Comparison of ENCODE assay signal across 30 cellular contexts in the genomic region with DNA sequence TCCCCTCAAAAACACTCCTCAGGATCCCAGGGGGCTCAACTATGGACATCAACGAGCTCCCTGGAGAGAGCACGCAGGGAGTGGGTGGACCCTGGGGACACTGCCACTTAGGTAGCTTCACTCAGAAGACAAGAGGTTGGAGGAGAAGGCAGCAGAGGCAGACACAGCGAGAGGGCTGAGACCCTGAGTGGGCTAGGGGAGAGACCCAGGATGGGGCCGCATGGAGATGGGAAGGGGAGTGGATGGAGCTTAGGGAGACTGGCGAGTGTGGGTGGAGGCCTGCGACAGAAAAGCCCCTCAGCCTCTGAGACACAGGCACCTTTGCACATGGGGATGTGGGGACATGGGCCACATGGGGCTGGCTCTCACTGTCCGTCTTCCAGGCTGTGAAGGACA.
"Had no signal": no experiment of that assay in that cellular context is flagged by ENCODE, and none has a peak within 500 bp of the region (broad histone marks: within the 10 kb centered on the region; RNA-seq: fewer than 3 reads in every experiment).

No MANE protein-coding gene starts in this region.

- H3K27me3 Mint-ChIP-seq: central memory CD8-positive, alpha-beta T cell; stimulated activated naive B cell treated with anti-CD40 and anti-IgM and Interleukin-4, amounts not matched to agents 10 μg/mL and 1 μg/mL and 100 μg/mL, for 72 hours; T-helper 17 cell had no signal

- H3K9ac ChIP-seq: parathyroid adenoma had no signal

- H3K4me1 ChIP-seq: esophagus squamous epithelium, heart right ventricle, left lung, lower lobe of right lung, parathyroid adenoma, psoas muscle had no signal

- H3K27ac Mint-ChIP-seq: activated T-helper 1 cell treated with anti-CD3 and anti-CD28 coated beads, Interleukin-12 subunit alpha, Interleukin-12 subunit beta, Interleukin-2, Interleukin-4 antibody, amounts not matched to agents 30 ng/mL and 10 ng/mL and 1 ng/mL, durations not matched to agents 14 hours and 24 hours and 36 hours; dendritic cell treated with granulocyte-macrophage colony-stimulating factor and Interleukin-4, amounts not matched to agents 40 ng/mL and 50 ng/mL, for 4 days; nephron; stimulated activated naive B cell treated with anti-CD40 and anti-IgM and Interleukin-4, amounts not matched to agents 10 μg/mL and 1 μg/mL and 100 μg/mL, for 72 hours; T-helper 17 cell had no signal

- DNase-seq: activated CD4-positive, alpha-beta T cell treated with anti-CD3 and anti-CD28 coated beads for 48 hours; activated gamma-delta T cell; activated naive CD4-positive, alpha-beta T cell treated with anti-CD3 and anti-CD28 coated beads, Interleukin-2, amount 50 U/mL, for 16 hours; activated T-cell treated with anti-CD3 and anti-CD28 coated beads, Interleukin-2, amount 50 U/mL, for 1 hour; anterior cingulate cortex; effector CD4-positive, alpha-beta T cell; esophagus squamous epithelium; foreskin melanocyte; heart right ventricle; kidney glomerular epithelial cell; left lung; lower lobe of right lung; mesenchymal stem cell; mucosa of descending colon; sigmoid colon; small intestine; stimulated activated CD4-positive, alpha-beta T cell treated with anti-CD3 and anti-CD28 coated beads, Interleukin-2, amount 100 ng/mL, for 24 hours; stimulated activated naive B cell treated with anti-CD40 and anti-IgM and Interleukin-4, amounts not matched to agents 10 μg/mL and 1 μg/mL and 100 μg/mL, for 72 hours; T-helper 17 cell; T1000; WERI-Rb-1 had no signal

- H3K4me3 ChIP-seq: esophagus squamous epithelium, heart right ventricle, left lung, lower lobe of right lung, mucosa of descending colon, psoas muscle, sigmoid colon, tibial nerve had no signal

- H3K27me3 ChIP-seq: esophagus squamous epithelium, left lung, sigmoid colon, tibial nerve had no signal

- H3K4me3 Mint-ChIP-seq: activated T-helper 1 cell treated with anti-CD3 and anti-CD28 coated beads, Interleukin-12 subunit alpha, Interleukin-12 subunit beta, Interleukin-2, Interleukin-4 antibody, amounts not matched to agents 30 ng/mL and 10 ng/mL and 1 ng/mL, durations not matched to agents 14 hours and 24 hours and 36 hours; central memory CD8-positive, alpha-beta T cell; dendritic cell treated with granulocyte-macrophage colony-stimulating factor and Interleukin-4, amounts not matched to agents 40 ng/mL and 50 ng/mL, for 4 days; nephron; stimulated activated naive B cell treated with anti-CD40 and anti-IgM and Interleukin-4, amounts not matched to agents 10 μg/mL and 1 μg/mL and 100 μg/mL, for 72 hours; T-helper 17 cell had no signal

- ATAC-seq: activated CD4-positive, CD25-positive, alpha-beta regulatory T cell treated with anti-CD3 and anti-CD28 coated beads, Interleukin-2, amount 50 U/mL, for 24 hours; heart right ventricle; left lung; lower lobe of right lung; mucosa of descending colon; psoas muscle; SK-N-SH treated with all-trans-retinoic acid at 6 μM for 48 hours; stimulated activated naive B cell treated with anti-CD40 and anti-IgM and Interleukin-4, amounts not matched to agents 10 μg/mL and 1 μg/mL and 100 μg/mL, for 72 hours; T-helper 17 cell had no signal

- H3K9me3 Mint-ChIP-seq: activated T-helper 1 cell treated with anti-CD3 and anti-CD28 coated beads, Interleukin-12 subunit alpha, Interleukin-12 subunit beta, Interleukin-2, Interleukin-4 antibody, amounts not matched to agents 30 ng/mL and 10 ng/mL and 1 ng/mL, durations not matched to agents 14 hours and 24 hours and 36 hours; central memory CD8-positive, alpha-beta T cell; dendritic cell treated with granulocyte-macrophage colony-stimulating factor and Interleukin-4, amounts not matched to agents 40 ng/mL and 50 ng/mL, for 4 days; nephron had no signal

- H3K27ac ChIP-seq: esophagus squamous epithelium, heart right ventricle, left lung, lower lobe of right lung, parathyroid adenoma, psoas muscle, sigmoid colon, tibial nerve, WERI-Rb-1 had no signal

- H3K9me3 ChIP-seq: esophagus squamous epithelium, heart right ventricle, left lung, lower lobe of right lung, mucosa of descending colon, psoas muscle, sigmoid colon, tibial nerve had no signal

- H3K36me3 ChIP-seq: esophagus squamous epithelium, heart right ventricle, left lung, lower lobe of right lung, sigmoid colon, tibial nerve, WERI-Rb-1 had no signal
